ENCODE assay signal across 16 cellular contexts in the genomic region with DNA sequence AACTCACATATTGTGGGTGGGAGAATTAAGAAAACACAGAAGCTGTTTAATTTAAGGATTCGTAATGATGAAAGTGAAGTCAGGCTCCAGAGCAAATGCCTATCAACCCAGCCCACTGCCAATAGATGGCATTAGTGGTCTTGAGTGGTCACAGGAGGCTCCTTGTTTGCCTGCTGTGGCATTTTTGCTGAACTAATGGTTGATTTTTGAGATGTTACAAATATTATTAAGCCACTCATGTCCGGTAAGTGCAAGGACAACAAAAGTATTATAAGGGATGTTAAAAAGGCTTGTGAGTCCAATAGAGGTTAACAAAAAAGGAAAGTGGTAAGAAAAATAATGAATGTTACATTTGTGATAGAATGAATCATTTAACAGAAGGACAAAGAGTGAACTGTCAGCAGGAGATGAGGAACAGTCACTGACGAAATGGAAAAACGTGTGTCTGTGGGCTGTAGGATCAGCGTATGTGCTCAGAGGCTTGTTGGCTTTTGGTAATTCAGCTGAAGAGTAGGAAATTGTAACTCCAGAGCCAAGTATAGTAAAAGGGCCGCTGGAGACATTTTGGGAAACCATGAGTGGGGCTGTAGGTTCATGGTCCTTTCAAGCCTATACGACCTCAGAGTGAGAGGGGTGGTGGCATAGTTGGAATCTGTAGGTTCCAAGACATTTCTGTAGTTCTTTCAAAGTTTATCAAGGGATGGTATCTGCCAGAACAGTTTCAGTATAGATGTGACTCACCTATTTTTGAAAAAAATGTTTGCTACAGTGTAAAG. TPM values are rescaled to one million over a fixed set of nuclear protein-coding genes. Genes with fewer than 3 reads are reported as not detected.
DNase-seq lines count a peak whose midpoint lies in the region; ATAC-seq and TF ChIP-seq lines count a peak whose summit lies in the region.
"Had no signal": no experiment of that assay in that cellular context is flagged by ENCODE, and none has a peak within 500 bp of the region (broad histone marks: within the 10 kb centered on the region; RNA-seq: fewer than 3 reads in every experiment).

No MANE protein-coding gene starts in this region.

- dilution Hi-C loops in mammary epithelial cell (cut with HindIII; ENCODE audit: low sequenced_read_pairs) = no loop called here

- 86% methylated on average over 7 of the region's 7 CpGs for WGBS in mammary epithelial cell (ENCODE audit: low coverage, missing lambda C conversion rate)

- TF ChIP-seq CTCF in mammary epithelial cell (conservative IDR thresholded peaks at IDR 0.05 in 1 of 2, IDR thresholded peaks at IDR 0.05 in 1 of 2; ENCODE audit: extremely low read depth in 1 of 2, insufficient read depth in 1 of 2, low read depth in 1 of 2, low read length in 2 of 2) = no peak
- no peak for TF ChIP-seq CTCF in breast epithelium (IDR thresholded peaks at IDR 0.05)
- TF ChIP-seq CTCF in activated CD8-positive, alpha-beta T cell treated with anti-CD3 and anti-CD28 coated beads for 36 hours (IDR thresholded peaks at IDR 0.05) = no peak
- no peak for TF ChIP-seq CTCF in fibroblast of mammary gland (conservative IDR thresholded peaks at IDR 0.05; ENCODE audit: control insufficient read depth, insufficient read depth, low read depth, low read length)

- peak overlapping the region; percentile 77 for H3K27ac Mint-ChIP-seq in activated CD8-positive, alpha-beta T cell treated with anti-CD3 and anti-CD28 coated beads for 36 hours
- peak overlapping the region in 1 of 2 donors; percentile 81 for H3K27ac Mint-ChIP-seq in stimulated activated naive CD8-positive, alpha-beta T cell treated with anti-CD3 and anti-CD28 coated beads, Interleukin-15, amount 100 ng/mL, for 72 hours
- H3K27ac Mint-ChIP-seq: WTC11 had no signal

- CTCF ChIA-PET in mammary epithelial cell (lab: Charles Lee; ENCODE audit: low non-redundant PET) = no interaction called here
- CTCF ChIA-PET in activated CD8-positive, alpha-beta T cell treated with anti-CD3 and anti-CD28 coated beads for 36 hours (lab: Charles Lee) = interaction anchor here (1.0 kb wide), 4 partner anchors 19 to 153 kb away, joined by 3 to 4 read pairs (median 3); no protein-coding TSS in a partner anchor

- no peaks in the 10 kb centered on the region for H3K9me3 Mint-ChIP-seq in activated CD8-positive, alpha-beta T cell treated with anti-CD3 and anti-CD28 coated beads for 36 hours
- H3K9me3 Mint-ChIP-seq in stimulated activated naive CD8-positive, alpha-beta T cell treated with anti-CD3 and anti-CD28 coated beads, Interleukin-15, amount 100 ng/mL, for 72 hours = no peaks in the 10 kb centered on the region
- H3K9me3 Mint-ChIP-seq: neural crest cell, WTC11 had no signal

- peak; percentile 75 for ATAC-seq in activated CD8-positive, alpha-beta T cell treated with anti-CD3 and anti-CD28 coated beads for 36 hours
- ATAC-seq in stimulated activated naive CD8-positive, alpha-beta T cell treated with anti-CD3 and anti-CD28 coated beads, Interleukin-15, amount 100 ng/mL, for 72 hours = peak; percentile 87
- no peak for ATAC-seq in esophagus mucosa
- ATAC-seq: gastrocnemius medialis, WTC11 had no signal

- peaks cover 24% of the 10 kb centered on the region for H3K79me2 ChIP-seq in mammary epithelial cell (ENCODE audit: insufficient read depth, low read length)

- H3K27ac ChIP-seq in mammary epithelial cell (ENCODE audit: insufficient read depth, low read depth, low read length) (no peak overlapping the region), breast epithelium (peak overlapping the region in 1 of 2 donors; percentile 57)
- H3K27ac ChIP-seq: gastrocnemius medialis, SJCRH30 had no signal

- no peak for TF ChIP-seq POLR2A in breast epithelium (IDR thresholded peaks at IDR 0.05)

- BruUV-seq in mammary epithelial cell (replicated peaks; lab: Mats Ljungman, UMichigan) = no TSS peak

- H3K4me1 ChIP-seq in mammary epithelial cell (ENCODE audit: insufficient read depth, low read length) (no peaks in the 10 kb centered on the region), breast epithelium (peaks cover 0 to 8% of the 10 kb centered on the region in 2 donors)
- H3K4me1 ChIP-seq: SJCRH30 had no signal

- H3K36me3 Mint-ChIP-seq in activated CD8-positive, alpha-beta T cell treated with anti-CD3 and anti-CD28 coated beads for 36 hours (ENCODE audit: low read depth) = peaks cover 68% of the 10 kb centered on the region

- peaks cover 24% of the 10 kb centered on the region for H3K36me3 ChIP-seq in mammary epithelial cell (ENCODE audit: insufficient read depth, low read length)
- peaks cover 7% of the 10 kb centered on the region for H3K36me3 ChIP-seq in breast epithelium

- no peak overlapping the region for H2AFZ ChIP-seq in mammary epithelial cell (ENCODE audit: low read depth, low read length)

- no peaks in the 10 kb centered on the region for H4K20me1 ChIP-seq in mammary epithelial cell (ENCODE audit: insufficient read depth, low read length)

- H3K27me3 ChIP-seq in mammary epithelial cell (ENCODE audit: insufficient read depth, low read length) = no peaks in the 10 kb centered on the region
- no peaks in the 10 kb centered on the region for H3K27me3 ChIP-seq in breast epithelium
- H3K27me3 ChIP-seq: gastrocnemius medialis, SJCRH30 had no signal

- intact Hi-C loops in mammary epithelial cell (cut with micrococcal nuclease) = loop anchor here (5.0 kb wide), 1 partner anchor 65 kb away; no protein-coding TSS in a partner anchor
- intact Hi-C loops in breast epithelium (cut with DNase I; ENCODE audit: low total_unique reads) = no loop called here
- intact Hi-C loops in activated CD8-positive, alpha-beta T cell treated with anti-CD3 and anti-CD28 coated beads for 36 hours (cut with micrococcal nuclease) = no loop called here

- H3K4me2 ChIP-seq in mammary epithelial cell (ENCODE audit: insufficient read depth, low read depth, low read length) = no peak overlapping the region

- no peak overlapping the region for H3K9ac ChIP-seq in mammary epithelial cell (ENCODE audit: insufficient read depth, low read length)

- no peak overlapping the region for H3K4me3 Mint-ChIP-seq in activated CD8-positive, alpha-beta T cell treated with anti-CD3 and anti-CD28 coated beads for 36 hours
- peak overlapping the region; percentile 34 to 43 for H3K4me3 Mint-ChIP-seq in stimulated activated naive CD8-positive, alpha-beta T cell treated with anti-CD3 and anti-CD28 coated beads, Interleukin-15, amount 100 ng/mL, for 72 hours
- H3K4me3 Mint-ChIP-seq: neural crest cell, WTC11 had no signal

- peak; percentile 75 for DNase-seq in mammary epithelial cell
- DNase-seq in breast epithelium (ENCODE audit: low spot score in 2 of 2) = no peak
- peak; percentile 43 for DNase-seq in activated CD8-positive, alpha-beta T cell treated with anti-CD3 and anti-CD28 coated beads for 36 hours
- peak; percentile 69 for DNase-seq in fibroblast of mammary gland (ENCODE audit: low read depth)
- peak in 1 of 2 donors; percentile 21 for DNase-seq in stimulated activated naive CD8-positive, alpha-beta T cell treated with anti-CD3 and anti-CD28 coated beads, Interleukin-15, amount 100 ng/mL, for 72 hours
- no peak for DNase-seq in DMS53 (lab: John Stamatoyannopoulos, UW)
- no peak for DNase-seq in GDM1 (lab: John Stamatoyannopoulos, UW)
- DNase-seq: DMS79 treated with DMSO at 0.1 percent for 48 hours; effector CD4-positive, alpha-beta T cell; gastrocnemius medialis; NCI-H1048; NCI-H526; SJCRH30 had no signal

- in situ Hi-C loops in mammary epithelial cell (cut with MboI; ENCODE audit: low sequenced_read_pairs in 2 of 2) = no loop called here

- H3K4me3 ChIP-seq in mammary epithelial cell (replicated peaks in 1 of 3; ENCODE audit: insufficient read depth in 1 of 3, low read depth in 2 of 3, low read length in 3 of 3) = no peak overlapping the region
- H3K4me3 ChIP-seq in breast epithelium = no peak overlapping the region
- no peak overlapping the region for H3K4me3 ChIP-seq in fibroblast of mammary gland (ENCODE audit: control insufficient read depth, low read depth, low read length)
- H3K4me3 ChIP-seq: gastrocnemius medialis, SJCRH30 had no signal

- H3K9me3 ChIP-seq in mammary epithelial cell (replicated peaks; ENCODE audit: insufficient read depth, low read length) (no peaks in the 10 kb centered on the region), breast epithelium (no peaks in the 10 kb centered on the region)
- H3K9me3 ChIP-seq: gastrocnemius medialis, SJCRH30 had no signal

- H3K4me1 Mint-ChIP-seq in activated CD8-positive, alpha-beta T cell treated with anti-CD3 and anti-CD28 coated beads for 36 hours (ENCODE audit: low read depth) = peaks cover 42% of the 10 kb centered on the region
- H3K4me1 Mint-ChIP-seq in stimulated activated naive CD8-positive, alpha-beta T cell treated with anti-CD3 and anti-CD28 coated beads, Interleukin-15, amount 100 ng/mL, for 72 hours = peaks cover 54% of the 10 kb centered on the region
- H3K4me1 Mint-ChIP-seq: neural crest cell, WTC11 had no signal

- POLR2A ChIA-PET in activated CD8-positive, alpha-beta T cell treated with anti-CD3 and anti-CD28 coated beads for 36 hours (lab: Charles Lee) = interaction anchor here (5.6 kb wide), 1 partner anchor 11 kb away, joined by 27 read pairs; the partner anchor contains the start of gene SFT2D2

- no peaks in the 10 kb centered on the region for H3K27me3 Mint-ChIP-seq in activated CD8-positive, alpha-beta T cell treated with anti-CD3 and anti-CD28 coated beads for 36 hours
- H3K27me3 Mint-ChIP-seq in stimulated activated naive CD8-positive, alpha-beta T cell treated with anti-CD3 and anti-CD28 coated beads, Interleukin-15, amount 100 ng/mL, for 72 hours = no peaks in the 10 kb centered on the region

RNA-seq across cellular contexts. Expression of gene SFT2D2, which starts 11.2 kb away (rescaled TPM):
- total RNA-seq in mammary epithelial cell = 10 to 100 TPM; 47.3 to 56.6 TPM
- polyA plus RNA-seq in mammary epithelial cell = 30.7 TPM
- polyA minus RNA-seq in mammary epithelial cell = 73.0 TPM
- total RNA-seq in breast epithelium = 10 to 100 TPM; 39.3 to 70.4 (median 42.2) TPM
- total RNA-seq in activated CD8-positive, alpha-beta T cell treated with anti-CD3 and anti-CD28 coated beads for 36 hours = 10 to 100 TPM; 30.8 to 31.4 TPM
- 46.9 TPM for total RNA-seq in esophagus mucosa

RNA-seq across cellular contexts. Expression of gene TBX19, which starts 43.7 kb away (rescaled TPM):
- total RNA-seq in mammary epithelial cell (under 1 TPM; 0.67 to 0.68 TPM), breast epithelium (1 to 10 TPM; 1.6 to 7.8 (median 4.9) TPM), esophagus mucosa (0.60 TPM)
- polyA plus RNA-seq in mammary epithelial cell = 0.57 TPM
- polyA minus RNA-seq in mammary epithelial cell = not detected
- 1 to 10 TPM; 1.5 TPM for total RNA-seq in activated CD8-positive, alpha-beta T cell treated with anti-CD3 and anti-CD28 coated beads for 36 hours

RNA-seq across cellular contexts. Expression of gene TIPRL, which starts 58.3 kb away (rescaled TPM):
- total RNA-seq in mammary epithelial cell = 10 to 100 TPM; 32.5 to 46.0 TPM
- 22.9 TPM for polyA plus RNA-seq in mammary epithelial cell
- 5.1 TPM for polyA minus RNA-seq in mammary epithelial cell
- 10 to 100 TPM; 18.0 to 24.9 (median 18.7) TPM for total RNA-seq in breast epithelium
- total RNA-seq in activated CD8-positive, alpha-beta T cell treated with anti-CD3 and anti-CD28 coated beads for 36 hours = 10 to 100 TPM; 52.2 to 52.5 TPM
- total RNA-seq in esophagus mucosa = 30.9 TPM

Comparison
In these comparisons a context has a peak if more than half of its experiments do, and no peak if none do; other contexts are left out.
1. DNase-seq: peak in mammary epithelial cell (single experiment), activated CD8-positive, alpha-beta T cell treated with anti-CD3 and anti-CD28 coated beads for 36 hours (single experiment) and fibroblast of mammary gland (single experiment); none in breast epithelium (0 of 2), DMS53 (single experiment) and GDM1 (single experiment).